In the genomic region with DNA sequence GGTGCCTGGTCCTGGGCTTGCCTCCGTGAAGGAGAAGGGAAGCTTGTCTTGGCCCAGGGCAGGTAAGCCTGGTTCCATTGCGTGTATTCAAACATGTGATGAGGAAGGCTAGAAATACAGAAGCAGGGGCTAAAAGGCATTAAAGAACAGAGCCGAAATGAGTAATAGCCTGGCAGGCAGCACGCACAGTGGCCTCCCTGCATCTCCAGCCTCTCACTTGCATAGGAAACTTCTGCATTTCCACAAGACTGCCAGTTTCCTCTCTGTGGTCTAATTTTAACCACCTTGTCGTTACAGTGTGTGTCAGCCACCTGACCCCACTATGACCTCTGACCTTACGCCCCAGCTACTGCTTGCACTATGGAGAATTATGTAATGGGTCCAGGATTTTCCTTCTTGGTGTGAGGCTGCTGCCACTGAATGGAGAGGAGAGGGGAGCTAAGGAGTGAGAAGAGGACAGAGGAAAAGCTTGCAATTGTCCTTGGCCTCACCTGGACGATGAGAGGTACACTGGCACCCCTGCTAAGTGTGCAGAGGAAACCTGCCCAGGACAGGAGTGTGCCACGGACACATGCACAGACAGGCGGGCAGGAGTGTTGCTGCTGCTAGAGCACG, we compare ENCODE assay signal across 8 cellular contexts. TPM values are rescaled to one million over a fixed set of nuclear protein-coding genes. Genes with fewer than 3 reads are reported as not detected.
A peak's percentile ranks its signal among the peaks of the same experiment; 100 is the strongest.
DNase-seq lines count a peak whose midpoint lies in the region; ATAC-seq, FAIRE-seq and TF ChIP-seq lines count a peak whose summit lies in the region.

No MANE protein-coding gene starts in this region.

- H3K27ac ChIP-seq in heart left ventricle: peak overlapping the region; percentile 1 to 93 (median 88)

- no peaks in the 10 kb centered on the region for H3K27me3 ChIP-seq in heart left ventricle

- no peak for TF ChIP-seq CTCF in heart left ventricle (IDR thresholded peaks at IDR 0.05)
- TF ChIP-seq CTCF in D721Med (IDR thresholded peaks at IDR 0.05; ENCODE audit: insufficient read depth, missing control alignments): no peak

- no peak for FAIRE-seq in D721Med (lab: Jason Lieb, UNC)

- H3K4me1 ChIP-seq in heart left ventricle: peaks cover 22 to 96% (median 85%) of the 10 kb centered on the region in 12 donors

- peaks cover 0 to 4% (median 0%) of the 10 kb centered on the region in 9 donors for H3K36me3 ChIP-seq in heart left ventricle

- H3K9me3 ChIP-seq in heart left ventricle: no peaks in the 10 kb centered on the region

- ATAC-seq in GM18498 (IDR thresholded peaks at IDR 0.05; ENCODE audit: unreplicated experiment) (peak; percentile 38), HG03432 (IDR thresholded peaks at IDR 0.05; ENCODE audit: unreplicated experiment) (peak; percentile 37), heart left ventricle (peak in 2 of 4 donors; percentile 1 to 17), GM21390 (IDR thresholded peaks at IDR 0.05; ENCODE audit: unreplicated experiment) (no peak), HG03469 (IDR thresholded peaks at IDR 0.05; ENCODE audit: unreplicated experiment) (no peak)

- no peak overlapping the region for H3K4me3 ChIP-seq in heart left ventricle

- peak; percentile 37 for DNase-seq in activated CD4-positive, alpha-beta T cell treated with anti-CD3 and anti-CD28 coated beads, Interleukin-2, amount 50 U/mL, for 1 hour
- peak in 3 of 5 donors; percentile 59 to 68 (median 64) for DNase-seq in heart left ventricle
- DNase-seq in stimulated activated CD4-positive, alpha-beta T cell treated with anti-CD3 and anti-CD28 coated beads, TNF-alpha, amount 100 ng/mL, for 48 hours (ENCODE audit: low read depth in 3 of 3): peak in 2 of 3 donors; percentile 48 to 57
- no peak for DNase-seq in D721Med (ENCODE audit: insufficient read length, low spot score)

- 44 to 55% (median 46%) methylated on average over 10 of the region's 10 CpGs for WGBS in heart left ventricle, 4 donors

- no peak for TF ChIP-seq POLR2A in heart left ventricle (IDR thresholded peaks at IDR 0.05)

- intact Hi-C loops in heart left ventricle (cut with DNase I): loop anchor here in 4 of 10 donors (2.0 to 5.0 kb wide), 3 partner anchors 25 to 90 kb away; no protein-coding TSS in a partner anchor

RNA-seq across cellular contexts. Expression of gene HIC1, which starts 32.8 kb away (rescaled TPM):
- 10 to 100 TPM in 7 of 9 donors, 1 to 10 TPM in 2; 8.9 to 29.6 (median 16.7) TPM for total RNA-seq in heart left ventricle
- polyA plus RNA-seq in heart left ventricle: 10 to 100 TPM in 1 of 2 donors, 1 to 10 TPM in 1; 8.3 to 11.7 TPM

RNA-seq across cellular contexts. Expression of gene OVCA2, which starts 45.9 kb away (rescaled TPM):
- total RNA-seq in heart left ventricle: 10 to 100 TPM; 16.0 to 30.2 (median 20.0) TPM
- 10 to 100 TPM; 26.6 to 52.4 TPM for polyA plus RNA-seq in heart left ventricle

RNA-seq across cellular contexts. Expression of gene DPH1, which starts 57.8 kb away (rescaled TPM):
- total RNA-seq in heart left ventricle: 10 to 100 TPM; 14.0 to 38.1 (median 27.6) TPM
- 10 to 100 TPM; 18.8 to 23.4 TPM for polyA plus RNA-seq in heart left ventricle

Comparison
In these comparisons a context has a peak if more than half of its experiments do, and no peak if none do; other contexts are left out.
1. ATAC-seq: peak in GM18498 (single experiment) and HG03432 (single experiment); none in GM21390 (single experiment) and HG03469 (single experiment).